ENCODE assay signal across 15 cellular contexts in the genomic region with DNA sequence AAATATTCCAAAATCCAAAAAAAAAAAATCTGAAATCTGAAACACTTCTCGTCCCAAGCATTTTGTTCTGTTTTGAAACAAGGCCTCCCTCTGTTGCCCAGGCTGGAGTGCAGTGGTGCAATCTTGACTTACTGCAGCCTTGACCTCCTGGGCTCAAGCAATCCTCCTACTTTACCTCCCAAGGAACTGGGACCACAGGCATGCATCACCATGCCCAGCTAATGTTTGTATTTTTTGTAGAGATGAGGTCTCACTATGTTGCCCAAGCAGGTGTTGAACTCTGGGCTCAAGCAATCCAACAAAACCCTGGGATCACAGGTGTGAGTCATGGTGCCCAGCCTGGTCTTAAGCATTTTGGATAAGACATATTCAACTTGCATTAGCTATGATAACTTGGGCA.
"Had no signal": no experiment of that assay in that cellular context is flagged by ENCODE, and none has a peak within 500 bp of the region (broad histone marks: within the 10 kb centered on the region; RNA-seq: fewer than 3 reads in every experiment).

No MANE protein-coding gene starts in this region.

- H3K27me3 Mint-ChIP-seq: activated T-helper 17 cell treated with anti-CD3 and anti-CD28 coated beads, Interleukin-2, amount 50 U/mL, for 72 hours; brain; central memory CD8-positive, alpha-beta T cell; naive B cell; stimulated activated naive CD8-positive, alpha-beta T cell treated with anti-CD3 and anti-CD28 coated beads, Interleukin-15, amount 100 ng/mL, for 72 hours had no signal

- H3K27ac Mint-ChIP-seq: activated naive CD4-positive, alpha-beta T cell treated with anti-CD3 and anti-CD28 coated beads for 36 hours; activated T-helper 17 cell treated with anti-CD3 and anti-CD28 coated beads, Interleukin-2, amount 50 U/mL, for 72 hours; naive B cell; stimulated activated naive CD8-positive, alpha-beta T cell treated with anti-CD3 and anti-CD28 coated beads, Interleukin-15, amount 100 ng/mL, for 72 hours had no signal

- H3K4me3 Mint-ChIP-seq: activated naive CD4-positive, alpha-beta T cell treated with anti-CD3 and anti-CD28 coated beads for 36 hours; activated T-helper 17 cell treated with anti-CD3 and anti-CD28 coated beads, Interleukin-2, amount 50 U/mL, for 72 hours; central memory CD8-positive, alpha-beta T cell; naive B cell; stimulated activated naive CD8-positive, alpha-beta T cell treated with anti-CD3 and anti-CD28 coated beads, Interleukin-15, amount 100 ng/mL, for 72 hours had no signal

- H3K36me3 Mint-ChIP-seq: naive B cell had no signal

- H3K9me3 ChIP-seq: adrenal gland, testis, upper lobe of left lung had no signal

- H3K4me3 ChIP-seq: adrenal gland, testis, upper lobe of left lung had no signal

- H3K27me3 ChIP-seq: adrenal gland, testis, upper lobe of left lung had no signal

- H3K9me3 Mint-ChIP-seq: activated naive CD4-positive, alpha-beta T cell treated with anti-CD3 and anti-CD28 coated beads for 36 hours; activated T-helper 17 cell treated with anti-CD3 and anti-CD28 coated beads, Interleukin-2, amount 50 U/mL, for 72 hours; brain; central memory CD8-positive, alpha-beta T cell; naive B cell; stimulated activated naive CD8-positive, alpha-beta T cell treated with anti-CD3 and anti-CD28 coated beads, Interleukin-15, amount 100 ng/mL, for 72 hours had no signal

- DNase-seq: activated CD4-positive, alpha-beta T cell treated with anti-CD3 and anti-CD28 coated beads for 1 hour; activated CD4-positive, alpha-beta T cell treated with anti-CD3 and anti-CD28 coated beads, Interleukin-2, amount 50 U/mL, for 4 hours; activated naive CD4-positive, alpha-beta T cell treated with anti-CD3 and anti-CD28 coated beads for 36 hours; effector memory CD4-positive, alpha-beta T cell; naive B cell; posterior cingulate gyrus; stimulated activated CD4-positive, alpha-beta T cell treated with anti-CD3 and anti-CD28 coated beads, Interleukin-1b, Interleukin-23, amount 100 ng/mL, for 48 hours; stimulated activated naive CD8-positive, alpha-beta T cell treated with anti-CD3 and anti-CD28 coated beads, Interleukin-15, amount 100 ng/mL, for 72 hours; testis; upper lobe of left lung had no signal

- H3K27ac ChIP-seq: upper lobe of left lung had no signal

- H3K36me3 ChIP-seq: adrenal gland, upper lobe of left lung had no signal

- H3K4me1 Mint-ChIP-seq: activated T-helper 17 cell treated with anti-CD3 and anti-CD28 coated beads, Interleukin-2, amount 50 U/mL, for 72 hours; stimulated activated naive CD8-positive, alpha-beta T cell treated with anti-CD3 and anti-CD28 coated beads, Interleukin-15, amount 100 ng/mL, for 72 hours had no signal

- ATAC-seq: activated T-helper 17 cell treated with anti-CD3 and anti-CD28 coated beads, Interleukin-2, amount 50 U/mL, for 72 hours; left lobe of liver; stimulated activated naive CD8-positive, alpha-beta T cell treated with anti-CD3 and anti-CD28 coated beads, Interleukin-15, amount 100 ng/mL, for 72 hours had no signal
